ENCODE assay signal across 28 cellular contexts in the genomic region with DNA sequence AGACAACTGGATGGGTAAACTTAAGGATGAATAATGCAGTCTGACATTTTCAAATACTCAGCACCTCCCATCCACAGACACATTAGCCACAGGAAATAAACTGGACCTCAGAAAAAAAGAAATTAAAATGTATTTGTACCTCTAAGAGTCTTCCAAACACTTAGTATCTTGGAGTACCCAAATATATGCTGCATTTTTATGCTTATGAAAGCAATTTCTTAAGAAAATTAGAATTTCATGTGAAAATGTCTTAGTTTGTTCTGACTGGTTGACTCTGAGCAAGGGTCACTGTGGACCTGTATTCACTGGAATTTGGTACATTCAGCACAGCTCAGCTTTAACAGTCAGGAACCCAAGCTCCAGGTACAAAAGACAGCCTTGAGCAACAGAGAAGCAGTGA.
DNase-seq lines count a peak whose midpoint lies in the region; ATAC-seq, FAIRE-seq and TF ChIP-seq lines count a peak whose summit lies in the region.
"Had no signal": no experiment of that assay in that cellular context is flagged by ENCODE, and none has a peak within 500 bp of the region (broad histone marks: within the 10 kb centered on the region; RNA-seq: fewer than 3 reads in every experiment).

No MANE protein-coding gene starts in this region.

- H3K27ac Mint-ChIP-seq in nephron = peak overlapping the region in 2 of 3 experiments; percentile 59 to 90
- H3K27ac Mint-ChIP-seq: B cell; CD4-positive, alpha-beta T cell; CD8-positive, alpha-beta T cell had no signal

- no peaks in the 10 kb centered on the region for H3K79me1 ChIP-seq in IMR-90 (ENCODE audit: low read depth in 1 of 2, low read length in 2 of 2)

- H3K4me3 Mint-ChIP-seq in nephron = no peak overlapping the region
- H3K4me3 Mint-ChIP-seq: B cell; CD4-positive, alpha-beta T cell; CD8-positive, alpha-beta T cell had no signal

- H3K27me3 Mint-ChIP-seq in nephron (ENCODE audit: low read depth) = peaks cover 6% of the 10 kb centered on the region
- H3K27me3 Mint-ChIP-seq: CD4-positive, alpha-beta T cell had no signal

- H3K4me2 ChIP-seq in A549 = no peak overlapping the region
- H3K4me2 ChIP-seq in IMR-90 (ENCODE audit: low read depth, low read length) = no peak overlapping the region
- H3K4me2 ChIP-seq: BLaER1 treated with 17β-estradiol and CSF1 and Interleukin-3, amounts not matched to agents 10 nM and 100 nM had no signal

- H3K18ac ChIP-seq in IMR-90 (ENCODE audit: low read depth, low read length) = no peak overlapping the region

- H2BK20ac ChIP-seq in IMR-90 (ENCODE audit: low read depth, low read length) = no peak overlapping the region

- H3K23ac ChIP-seq in IMR-90 (ENCODE audit: low read depth, low read length) = no peak overlapping the region

- H3K9me3 ChIP-seq in A549 (peaks cover 21% of the 10 kb centered on the region), IMR-90 (ENCODE audit: control insufficient read depth, insufficient read depth, low read length) (no peaks in the 10 kb centered on the region)

- H3K9me1 ChIP-seq in IMR-90 (ENCODE audit: insufficient read depth, low read length) = no peaks in the 10 kb centered on the region

- H3K27ac ChIP-seq in A549 (no peak overlapping the region), IMR-90 (ENCODE audit: insufficient read depth, low read length) (no peak overlapping the region)
- H3K27ac ChIP-seq: BLaER1 treated with 17β-estradiol and CSF1 and Interleukin-3, amounts not matched to agents 10 nM and 100 nM; C4-2B had no signal

- H4K8ac ChIP-seq in IMR-90 (ENCODE audit: low read depth in 2 of 2, low read length in 2 of 2) = no peak overlapping the region

- no peaks in the 10 kb centered on the region; the same call in 1 of the 2 replicates for H3K27me3 ChIP-seq in IMR-90 (ENCODE audit: control insufficient read depth, insufficient read depth, low read length)
- H3K27me3 ChIP-seq: BLaER1 treated with 17β-estradiol and CSF1 and Interleukin-3, amounts not matched to agents 10 nM and 100 nM had no signal

- no peak for TF ChIP-seq EP300 in A549 (IDR thresholded peaks at IDR 0.05)

- intact Hi-C loops in IMR-90 (cut with micrococcal nuclease) = no loop called here

- H2AK5ac ChIP-seq in IMR-90 (ENCODE audit: low read depth, low read length) = no peak overlapping the region

- H3K9me3 Mint-ChIP-seq in nephron = peaks cover 10% of the 10 kb centered on the region

- H2AFZ ChIP-seq in IMR-90 (replicated peaks; ENCODE audit: low read length, poor library complexity) = no peak overlapping the region

- H4K91ac ChIP-seq in IMR-90 (ENCODE audit: insufficient read depth, low read depth, low read length) = no peak overlapping the region

- H3K9ac ChIP-seq in IMR-90 (ENCODE audit: low read depth, low read length) = no peak overlapping the region
- H3K9ac ChIP-seq: BLaER1 treated with 17β-estradiol and CSF1 and Interleukin-3, amounts not matched to agents 10 nM and 100 nM had no signal

- H3K36me3 ChIP-seq in IMR-90 (ENCODE audit: control insufficient read depth, insufficient read depth, low read length) = no peaks in the 10 kb centered on the region
- H3K36me3 ChIP-seq: BLaER1 treated with 17β-estradiol and CSF1 and Interleukin-3, amounts not matched to agents 10 nM and 100 nM had no signal

- no peak for DNase-seq in A549 (ENCODE audit: low read depth in 1 of 2, low spot score in 1 of 2)
- DNase-seq in IMR-90 = no peak
- DNase-seq in epithelial cell of proximal tubule (ENCODE audit: low read depth) = peak; percentile 31
- DNase-seq in COLO668 (lab: John Stamatoyannopoulos, UW; ENCODE audit: unreplicated experiment) = no peak
- DNase-seq in NCI-H69 (lab: John Stamatoyannopoulos, UW) = no peak
- no peak for DNase-seq in NCI-H524 (lab: John Stamatoyannopoulos, UW)
- DNase-seq: 8988T; AML-193; CD4-positive, alpha-beta T cell; CD8-positive, alpha-beta T cell; COR-L47; DMS 273 treated with DMSO at 0.1 percent for 48 hours; DMS153; DMS53; DMS79; DND-41; EL; GDM1 had no signal

- no peak overlapping the region for H2BK5ac ChIP-seq in IMR-90 (ENCODE audit: low read depth, low read length, poor library complexity, severe bottlenecking)

- no peak overlapping the region for H2AK9ac ChIP-seq in IMR-90 (replicated peaks; ENCODE audit: low read depth, low read length, poor library complexity)

- no TSS peak for BruUV-seq in IMR-90 (replicated peaks; lab: Mats Ljungman, UMichigan)

- TF ChIP-seq CTCF in A549 (IDR thresholded peaks at IDR 0.05) (no peak), IMR-90 (conservative IDR thresholded peaks at IDR 0.05; ENCODE audit: low read depth, low read length) (no peak), epithelial cell of proximal tubule (conservative IDR thresholded peaks at IDR 0.05; ENCODE audit: low read depth, low read length) (no peak), nephron (IDR thresholded peaks at IDR 0.05; ENCODE audit: unreplicated experiment in 3 of 3) (no peak)

- POLR2A ChIA-PET in A549 (lab: Yijun Ruan, JAX) = interaction anchor here (0.5 kb wide), 1 partner anchor 579 kb away, joined by 4 read pairs; no protein-coding TSS in a partner anchor
- POLR2A ChIA-PET in IMR-90 (lab: Charles Lee; ENCODE audit: unreplicated experiment) = no interaction called here

- H3K4me3 ChIP-seq in A549 = no peak overlapping the region
- H3K4me3 ChIP-seq in IMR-90 (ENCODE audit: insufficient read depth, low read depth, low read length) = no peak overlapping the region
- H3K4me3 ChIP-seq in epithelial cell of proximal tubule (ENCODE audit: low read depth, low read length) = no peak overlapping the region
- H3K4me3 ChIP-seq: BLaER1 treated with 17β-estradiol and CSF1 and Interleukin-3, amounts not matched to agents 10 nM and 100 nM; GM12878 had no signal

- dilution Hi-C loops in IMR-90 (cut with HindIII; ENCODE audit: low sequenced_read_pairs, unreplicated experiment) = no loop called here

- no peak overlapping the region for H3K14ac ChIP-seq in IMR-90 (replicated peaks; ENCODE audit: low read depth, low read length)

- FAIRE-seq in A549 (lab: Jason Lieb, UNC) = no peak
- FAIRE-seq: A204.1, GM12878, GM12892, GM18507, GM19239 had no signal

- H3K4me1 Mint-ChIP-seq in nephron = peaks cover 17% of the 10 kb centered on the region
- H3K4me1 Mint-ChIP-seq: B cell had no signal

- H4K5ac ChIP-seq in IMR-90 (ENCODE audit: low read depth, low read length) = no peak overlapping the region

- no peak overlapping the region for H3K56ac ChIP-seq in IMR-90 (ENCODE audit: extremely low read depth, insufficient read depth, low read length)

- TF ChIP-seq RAD21 in A549 (conservative IDR thresholded peaks at IDR 0.05 in 1 of 2, IDR thresholded peaks at IDR 0.05 in 1 of 2) = no peak
- no peak for TF ChIP-seq RAD21 in IMR-90 (IDR thresholded peaks at IDR 0.05; ENCODE audit: low read length)

- CTCF ChIA-PET in A549 (lab: Yijun Ruan, JAX) (no interaction called here), IMR-90 (lab: Yijun Ruan, JAX) (no interaction called here)

- peaks cover 3% of the 10 kb centered on the region for H3K36me3 Mint-ChIP-seq in nephron (ENCODE audit: low read depth)
- H3K36me3 Mint-ChIP-seq: CD8-positive, alpha-beta T cell had no signal

- ATAC-seq in A549 (no peak), IMR-90 (ENCODE audit: low read depth) (no peak), GM18909 (IDR thresholded peaks at IDR 0.05; ENCODE audit: poor library complexity, unreplicated experiment) (no peak)
- ATAC-seq: CD8-positive, alpha-beta T cell; GM12878 had no signal

- H3K4me1 ChIP-seq in A549 (0 out of 3 replicates have a peak, but pooled peaks cover 3% of the 10 kb centered on the region), IMR-90 (ENCODE audit: control insufficient read depth, insufficient read depth, low read length) (no peaks in the 10 kb centered on the region)
- H3K4me1 ChIP-seq: BLaER1 treated with 17β-estradiol and CSF1 and Interleukin-3, amounts not matched to agents 10 nM and 100 nM had no signal

- in situ Hi-C loops in IMR-90 (cut with MboI; ENCODE audit: low sequenced_read_pairs) = no loop called here

- no peak for TF ChIP-seq POLR2A in A549 (IDR thresholded peaks at IDR 0.05; ENCODE audit: low read length)
- TF ChIP-seq POLR2A in IMR-90 (IDR thresholded peaks at IDR 0.05; ENCODE audit: low read depth, low read length) = no peak

- no peaks in the 10 kb centered on the region for H4K20me1 ChIP-seq in IMR-90 (ENCODE audit: insufficient read depth, low read length)
- H4K20me1 ChIP-seq: BLaER1 treated with 17β-estradiol and CSF1 and Interleukin-3, amounts not matched to agents 10 nM and 100 nM had no signal

- H2BK120ac ChIP-seq in IMR-90 (ENCODE audit: low read depth, low read length) = no peak overlapping the region

- no peak overlapping the region for H2BK15ac ChIP-seq in IMR-90 (ENCODE audit: low read depth, low read length)

- no peak overlapping the region for H3K4ac ChIP-seq in IMR-90 (ENCODE audit: low read depth, low read length)

TF ChIP-seq in A549, 52 proteins besides CTCF, POLR2A, EP300 and RAD21:
- TF ChIP-seq MAFK (IDR thresholded peaks at IDR 0.05; ENCODE audit: partially characterized antibody) (peak; percentile 52), NFE2L2 (conservative IDR thresholded peaks at IDR 0.05; ENCODE audit: low read length) (no peak)

TF ChIP-seq in IMR-90, 13 proteins besides CTCF, POLR2A, EP300 and RAD21:
- no peak for TF ChIP-seq RFX5 (IDR thresholded peaks at IDR 0.05; ENCODE audit: low read depth, low read length)
- TF ChIP-seq MAFK (IDR thresholded peaks at IDR 0.05; ENCODE audit: low read depth, low read length) = peak; percentile 22; the same call in 1 of the 2 replicates
